Comparison of ENCODE assay signal across 8 cellular contexts in the genomic region with DNA sequence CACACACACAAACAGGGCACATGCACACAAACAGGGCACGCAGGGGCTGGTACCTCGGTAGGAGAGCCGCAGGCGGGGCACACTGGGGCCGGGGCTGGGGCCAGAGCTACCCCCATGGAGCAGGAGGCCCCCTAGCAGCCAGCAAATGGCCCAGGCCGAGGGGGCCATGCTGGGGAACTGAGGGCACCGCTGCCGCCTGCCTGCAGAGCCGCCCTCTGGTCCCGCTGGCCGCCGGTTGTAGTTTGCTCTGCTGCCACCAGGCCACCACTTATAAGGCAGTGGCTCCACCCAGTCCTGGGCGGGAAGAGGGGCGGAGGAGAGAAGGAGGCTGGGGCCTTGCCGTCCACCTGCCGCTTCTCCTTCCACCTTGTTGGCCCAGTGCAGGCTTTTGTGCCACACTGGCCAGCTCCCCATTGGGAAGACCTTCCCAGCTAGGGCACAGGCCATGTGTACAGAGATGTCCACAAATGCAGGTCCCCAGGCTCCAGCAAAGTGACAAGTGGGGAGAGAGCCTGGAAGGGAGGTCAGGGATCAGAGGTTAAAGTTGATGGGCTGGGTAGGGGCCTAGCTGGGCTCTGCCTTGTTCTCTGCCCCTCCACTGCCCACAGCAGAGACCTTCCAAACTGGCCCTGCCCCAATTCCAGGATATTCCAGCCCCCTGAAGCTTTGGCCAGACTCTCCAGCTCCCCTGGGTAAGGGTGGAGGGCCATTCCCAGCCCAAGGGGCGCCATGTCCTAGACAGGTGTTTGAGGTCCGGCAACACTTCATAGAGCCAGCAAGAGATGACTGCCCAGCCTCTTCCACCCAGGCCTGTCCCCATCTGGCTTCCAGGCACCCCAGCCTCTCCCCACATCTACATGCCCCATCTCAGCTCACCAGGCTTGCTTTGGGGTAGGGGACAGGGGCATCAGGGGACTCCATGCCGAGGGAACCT. TPM values are rescaled to one million over a fixed set of nuclear protein-coding genes. Genes with fewer than 3 reads are reported as not detected.
DNase-seq lines count a peak whose midpoint lies in the region; ATAC-seq and TF ChIP-seq lines count a peak whose summit lies in the region.

A gene (minus strand): TSS at position 244 of the 934 bp plus-strand sequence. CDS start 76 bp downstream, at position 168.

- peak; percentile 80 for ATAC-seq in HG02642 (IDR thresholded peaks at IDR 0.05; ENCODE audit: poor library complexity, unreplicated experiment)

- no peak within 1 kb of the TSS for H3K4me3 ChIP-seq in GM12875 (ENCODE audit: low read depth, low read length)

- DNase-seq in NCI-H345 treated with DMSO at 0.1 percent for 48 hours (lab: John Stamatoyannopoulos, UW; ENCODE audit: unreplicated experiment) (peak; percentile 0), dedifferentiated amniotic fluid mesenchymal stem cell (ENCODE audit: extremely low spot score) (peak; percentile 21), lung microvascular endothelial cell (ENCODE audit: low read depth in 2 of 2) (peak; percentile 74 to 85), NK-92 (lab: John Stamatoyannopoulos, UW; ENCODE audit: unreplicated experiment) (no peak)
- DNase-seq in activated CD4-positive, alpha-beta T cell treated with anti-CD3 and anti-CD28 coated beads for 4 hours, result peak; percentile 58 to 66
- peak; percentile 68 for DNase-seq in stimulated activated CD8-positive, alpha-beta memory T cell treated with anti-CD3 and anti-CD28 coated beads, Interleukin-4, amount 100 ng/mL, for 24 hours (ENCODE audit: low read depth)

- TF ChIP-seq CTCF in GM12875 (IDR thresholded peaks at IDR 0.05; ENCODE audit: borderline replicate concordance, insufficient read depth, low read depth, low read length), result peak; percentile 72

RNA-seq across cellular contexts. Expression of the gene that starts here (rescaled TPM):
- 12.9 and 30.5 TPM in 2 replicates for total RNA-seq in lung microvascular endothelial cell
